In genomic region chr6:26324295-26324727, GRCh38 we compare ENCODE assay signal across 26 cellular contexts.
"Had no signal": no experiment of that assay in that cellular context is flagged by ENCODE, and none has a peak within 500 bp of the region (broad histone marks: within the 10 kb centered on the region; RNA-seq: fewer than 3 reads in every experiment).

No MANE protein-coding gene starts in this region.

- H3K27ac Mint-ChIP-seq: mesothelial cell of epicardium; nephron progenitor cell; stimulated activated effector memory CD8-positive, alpha-beta T cell treated with anti-CD3 and anti-CD28 coated beads, Interleukin-12 subunit alpha, Interleukin-12 subunit beta, amount 100 ng/mL, for 72 hours had no signal

- ATAC-seq: natural killer cell; pancreas; right cardiac atrium; stimulated activated effector memory CD8-positive, alpha-beta T cell treated with anti-CD3 and anti-CD28 coated beads, Interleukin-12 subunit alpha, Interleukin-12 subunit beta, amount 100 ng/mL, for 72 hours; upper lobe of right lung had no signal

- H3K9me3 Mint-ChIP-seq: mesothelial cell of epicardium; nephron progenitor cell; stimulated activated effector memory CD8-positive, alpha-beta T cell treated with anti-CD3 and anti-CD28 coated beads, Interleukin-12 subunit alpha, Interleukin-12 subunit beta, amount 100 ng/mL, for 72 hours; stimulated activated naive CD8-positive, alpha-beta T cell treated with anti-CD3 and anti-CD28 coated beads, Interleukin-15, Interleukin-2, amounts not matched to agents 100 ng/mL and 50 ng/mL, for 24 hours had no signal

- H3K4me3 ChIP-seq: left ventricle myocardium inferior, lung, pancreas, prostate gland, sigmoid colon, spleen, suprapubic skin, thoracic aorta, tibial artery, upper lobe of right lung had no signal

- H3K4me3 Mint-ChIP-seq: mesothelial cell of epicardium; nephron progenitor cell; stimulated activated effector memory CD8-positive, alpha-beta T cell treated with anti-CD3 and anti-CD28 coated beads, Interleukin-12 subunit alpha, Interleukin-12 subunit beta, amount 100 ng/mL, for 72 hours; stimulated activated naive CD8-positive, alpha-beta T cell treated with anti-CD3 and anti-CD28 coated beads, Interleukin-15, Interleukin-2, amounts not matched to agents 100 ng/mL and 50 ng/mL, for 24 hours had no signal

- DNase-seq: islet precursor cell; left ventricle myocardium inferior; mesendoderm; naive B cell; natural killer cell; nephron progenitor cell; nucleus accumbens; pancreas; posterior cingulate gyrus; retina; right cardiac atrium; sigmoid colon; small intestine; spleen; stimulated activated CD4-positive, alpha-beta T cell treated with anti-CD3 and anti-CD28 coated beads, Interleukin-4, amount 100 ng/mL, for 24 hours; stimulated activated naive CD4-positive, alpha-beta T cell; tibial artery; upper lobe of right lung had no signal

- H3K27ac ChIP-seq: left ventricle myocardium inferior, pancreas, prostate gland, sigmoid colon, suprapubic skin, thoracic aorta, tibial artery, upper lobe of right lung had no signal

- H3K36me3 Mint-ChIP-seq: mesothelial cell of epicardium, naive B cell, natural killer cell had no signal

- H3K9me3 ChIP-seq: left ventricle myocardium inferior, pancreas, prostate gland, sigmoid colon, suprapubic skin, thoracic aorta, tibial artery, upper lobe of right lung had no signal

- FAIRE-seq: pancreas, small intestine, urothelium cell line had no signal

- H3K4me1 ChIP-seq: pancreas, prostate gland had no signal

- H3K36me3 ChIP-seq: left ventricle myocardium inferior, pancreas, prostate gland, sigmoid colon, spleen, suprapubic skin, thoracic aorta, tibial artery, upper lobe of right lung had no signal
